11 cellular contexts compared by ENCODE assay signal in genomic region chr10:89476676-89477075, GRCh38. TPM values are rescaled to one million over a fixed set of nuclear protein-coding genes. Genes with fewer than 3 reads are reported as not detected.
DNase-seq lines count a peak whose midpoint lies in the region; ATAC-seq and TF ChIP-seq lines count a peak whose summit lies in the region.
"Had no signal": no experiment of that assay in that cellular context is flagged by ENCODE, and none has a peak within 500 bp of the region (broad histone marks: within the 10 kb centered on the region; RNA-seq: fewer than 3 reads in every experiment).

No MANE protein-coding gene starts in this region.

- H3K27ac Mint-ChIP-seq in WTC11: peak overlapping the region; percentile 6; the same call in 1 of the 2 replicates
- peak overlapping the region; percentile 49 to 93 (median 86) for H3K27ac Mint-ChIP-seq in nephron

- peak overlapping the region; percentile 36 to 54 for H3K27ac ChIP-seq in tibial artery

- H3K27me3 ChIP-seq in tibial artery: no peaks in the 10 kb centered on the region

- CTCF ChIA-PET in WTC11 (lab: Charles Lee): interaction anchor here (0.7 kb wide), 1 partner anchor 153 kb away, joined by 4 read pairs; no protein-coding TSS in a partner anchor

- TF ChIP-seq CTCF in WTC11 (IDR thresholded peaks at IDR 0.05): no peak
- no peak for TF ChIP-seq CTCF in nephron (IDR thresholded peaks at IDR 0.05; ENCODE audit: unreplicated experiment in 3 of 3)
- TF ChIP-seq CTCF in tibial artery (IDR thresholded peaks at IDR 0.05): no peak

- peaks cover 0 to 65% (median 29%) of the 10 kb centered on the region in 4 donors for H3K4me1 ChIP-seq in tibial artery

- H3K9me3 Mint-ChIP-seq in WTC11 (no peaks in the 10 kb centered on the region), nephron (no peaks in the 10 kb centered on the region)

- H3K4me3 Mint-ChIP-seq in WTC11 (no peak overlapping the region), nephron (peak overlapping the region in 1 of 3 experiments; percentile 23)

- H3K4me1 Mint-ChIP-seq in WTC11 (peaks cover 37% of the 10 kb centered on the region), nephron (peaks cover 22% of the 10 kb centered on the region)

- no peaks in the 10 kb centered on the region; the same call in 1 of the 2 replicates for H3K27me3 Mint-ChIP-seq in WTC11 (ENCODE audit: low read depth)
- no peaks in the 10 kb centered on the region for H3K27me3 Mint-ChIP-seq in nephron (ENCODE audit: low read depth)

- no peak overlapping the region for H3K4me3 ChIP-seq in tibial artery

- H3K36me3 ChIP-seq in tibial artery: no peaks in the 10 kb centered on the region

- no peaks in the 10 kb centered on the region for H3K9me3 ChIP-seq in tibial artery

- intact Hi-C loops in left cardiac atrium (cut with DNase I) (no loop called here), tibial artery (cut with DNase I; ENCODE audit: low total_unique reads) (no loop called here)

- DNase-seq in WTC11 (ENCODE audit: low spot score) (no peak), left cardiac atrium (no peak), tibial artery (no peak), NCI-H1048 (lab: John Stamatoyannopoulos, UW) (no peak), NCI-H1930 (lab: John Stamatoyannopoulos, UW) (no peak), SHP77 treated with DMSO at 0.1 percent for 48 hours (lab: John Stamatoyannopoulos, UW) (no peak), NCI-H2227 treated with DMSO at 0.1 percent for 48 hours (lab: John Stamatoyannopoulos, UW) (no peak)
- DNase-seq: Karpas-422, NCI-H2107 had no signal

- ATAC-seq in WTC11 (no peak), left cardiac atrium (peak; percentile 31 to 52)

- H3K36me3 Mint-ChIP-seq in WTC11 (no peaks in the 10 kb centered on the region), nephron (ENCODE audit: low read depth) (no peaks in the 10 kb centered on the region)

- POLR2A ChIA-PET in WTC11 (lab: Charles Lee): no interaction called here

TF ChIP-seq in WTC11, 78 proteins besides CTCF, POLR2A, EP300 and RAD21:
- TF ChIP-seq ZBTB21 (CRISPR knock-in tag; IDR thresholded peaks at IDR 0.05; ENCODE audit: borderline replicate concordance): no peak
- TF ChIP-seq FOXP1 (CRISPR knock-in tag; IDR thresholded peaks at IDR 0.05; ENCODE audit: borderline replicate concordance): no peak
- TF ChIP-seq ZNF396 (CRISPR knock-in tag; IDR thresholded peaks at IDR 0.05; ENCODE audit: borderline replicate concordance): no peak
- no peak for TF ChIP-seq RORB (CRISPR knock-in tag; IDR thresholded peaks at IDR 0.05)
- TF ChIP-seq ATF1 (CRISPR knock-in tag; IDR thresholded peaks at IDR 0.05): no peak
- no peak for TF ChIP-seq SMAD4 (CRISPR knock-in tag; IDR thresholded peaks at IDR 0.05)
- TF ChIP-seq TEAD4 (CRISPR knock-in tag; IDR thresholded peaks at IDR 0.05): no peak
- TF ChIP-seq NFATC4 (CRISPR knock-in tag; IDR thresholded peaks at IDR 0.05): no peak
- TF ChIP-seq E2F1 (CRISPR knock-in tag; IDR thresholded peaks at IDR 0.05): no peak
- TF ChIP-seq PRDM15 (CRISPR knock-in tag; IDR thresholded peaks at IDR 0.05): no peak
- TF ChIP-seq JAZF1 (CRISPR knock-in tag; IDR thresholded peaks at IDR 0.05): no peak
- no peak for TF ChIP-seq ELF4 (CRISPR knock-in tag; IDR thresholded peaks at IDR 0.05; ENCODE audit: low read depth)
- no peak for TF ChIP-seq USF2 (CRISPR knock-in tag; IDR thresholded peaks at IDR 0.05)

RNA-seq across cellular contexts. Expression of gene SLC16A12, which starts 58.7 kb away (rescaled TPM):
- total RNA-seq in WTC11 (2021) (8.0 to 10.9 TPM (median 8.3 TPM) in 3 replicates), left cardiac atrium (1 to 10 TPM; 2.3 to 6.2 TPM)
- total RNA-seq: G401 had no signal
